Comparison of ENCODE assay signal across 21 cellular contexts in genomic region chr3:139101396-139101795, GRCh38. TPM values are rescaled to one million over a fixed set of nuclear protein-coding genes. Genes with fewer than 3 reads are reported as not detected.
"Had no signal": no experiment of that assay in that cellular context is flagged by ENCODE, and none has a peak within 500 bp of the region (broad histone marks: within the 10 kb centered on the region; RNA-seq: fewer than 3 reads in every experiment).

No MANE protein-coding gene starts in this region.

- ATAC-seq: activated CD4-positive, alpha-beta T cell treated with anti-CD3 and anti-CD28 coated beads for 36 hours; activated T-cell treated with anti-CD3 and anti-CD28 coated beads, Interleukin-2, amount 50 U/mL, for 4 hours; left ventricle myocardium superior; naive thymus-derived CD8-positive, alpha-beta T cell; stimulated activated effector memory CD8-positive, alpha-beta T cell treated with anti-CD3 and anti-CD28 coated beads, Interleukin-12 subunit alpha, Interleukin-12 subunit beta, amount 100 ng/mL, for 72 hours had no signal

- H3K4me3 ChIP-seq: adrenal gland, cardiac muscle cell, dorsolateral prefrontal cortex, esophagus squamous epithelium, hepatocyte had no signal

- H3K27ac Mint-ChIP-seq: activated CD4-positive, alpha-beta memory T cell treated with anti-CD3 and anti-CD28 coated beads, Interleukin-2, amount 10 ng/mL, durations not matched to agents 7 days and 5 days; activated CD4-positive, alpha-beta T cell treated with anti-CD3 and anti-CD28 coated beads for 36 hours; memory B cell; naive thymus-derived CD8-positive, alpha-beta T cell; stimulated activated effector memory CD8-positive, alpha-beta T cell treated with anti-CD3 and anti-CD28 coated beads, Interleukin-12 subunit alpha, Interleukin-12 subunit beta, amount 100 ng/mL, for 72 hours had no signal

- H3K4me1 ChIP-seq: adrenal gland, esophagus squamous epithelium had no signal

- H3K27me3 ChIP-seq: adrenal gland, cardiac muscle cell, hepatocyte had no signal

- H3K4me1 Mint-ChIP-seq: activated CD4-positive, alpha-beta memory T cell treated with anti-CD3 and anti-CD28 coated beads, Interleukin-2, amount 10 ng/mL, durations not matched to agents 7 days and 5 days; activated CD4-positive, alpha-beta T cell treated with anti-CD3 and anti-CD28 coated beads for 36 hours; memory B cell; naive thymus-derived CD8-positive, alpha-beta T cell; stimulated activated effector memory CD8-positive, alpha-beta T cell treated with anti-CD3 and anti-CD28 coated beads, Interleukin-12 subunit alpha, Interleukin-12 subunit beta, amount 100 ng/mL, for 72 hours had no signal

- DNase-seq: activated CD4-positive, alpha-beta T cell treated with anti-CD3 and anti-CD28 coated beads for 36 hours; activated effector memory CD4-positive, alpha-beta T cell treated with Interleukin-2 at 50 U/mL for 16 hours; activated naive CD4-positive, alpha-beta T cell treated with anti-CD3 and anti-CD28 coated beads, Interleukin-2, amount 50 U/mL, for 16 hours; activated T-cell treated with anti-CD3 and anti-CD28 coated beads, Interleukin-2, amount 50 U/mL, for 4 hours; adrenal gland; dorsolateral prefrontal cortex; esophagus squamous epithelium; kidney; left ventricle myocardium superior; T-helper 9 cell had no signal

- H3K27ac ChIP-seq: adrenal gland, cardiac muscle cell, dorsolateral prefrontal cortex, esophagus squamous epithelium, hepatocyte had no signal

- H3K9me3 ChIP-seq: esophagus squamous epithelium had no signal

- H2AFZ ChIP-seq: hepatocyte had no signal

- H3K9me3 Mint-ChIP-seq: activated CD4-positive, alpha-beta memory T cell treated with anti-CD3 and anti-CD28 coated beads, Interleukin-2, amount 10 ng/mL, durations not matched to agents 7 days and 5 days; activated T-cell treated with anti-CD3 and anti-CD28 coated beads, Interleukin-2, amount 50 U/mL, for 4 hours; stimulated activated effector memory CD8-positive, alpha-beta T cell treated with anti-CD3 and anti-CD28 coated beads, Interleukin-12 subunit alpha, Interleukin-12 subunit beta, amount 100 ng/mL, for 72 hours had no signal

- H3K4me2 ChIP-seq: hepatocyte had no signal

- H3K36me3 ChIP-seq: adrenal gland, cardiac muscle cell, esophagus squamous epithelium had no signal

- H3K4me3 Mint-ChIP-seq: activated CD4-positive, alpha-beta memory T cell treated with anti-CD3 and anti-CD28 coated beads, Interleukin-2, amount 10 ng/mL, durations not matched to agents 7 days and 5 days; activated CD4-positive, alpha-beta T cell treated with anti-CD3 and anti-CD28 coated beads for 36 hours; activated T-cell treated with anti-CD3 and anti-CD28 coated beads, Interleukin-2, amount 50 U/mL, for 4 hours; memory B cell; naive thymus-derived CD8-positive, alpha-beta T cell; stimulated activated effector memory CD8-positive, alpha-beta T cell treated with anti-CD3 and anti-CD28 coated beads, Interleukin-12 subunit alpha, Interleukin-12 subunit beta, amount 100 ng/mL, for 72 hours had no signal

- H3K36me3 Mint-ChIP-seq: memory B cell; stimulated activated effector memory CD8-positive, alpha-beta T cell treated with anti-CD3 and anti-CD28 coated beads, Interleukin-12 subunit alpha, Interleukin-12 subunit beta, amount 100 ng/mL, for 72 hours had no signal

RNA-seq across cellular contexts. Expression of gene PRR23C, which starts 56.7 kb away (rescaled TPM):
- total RNA-seq: activated CD4-positive, alpha-beta memory T cell treated with anti-CD3 and anti-CD28 coated beads, Interleukin-2, amount 10 ng/mL, durations not matched to agents 7 days and 5 days; activated CD4-positive, alpha-beta T cell treated with anti-CD3 and anti-CD28 coated beads for 36 hours; activated T-cell treated with anti-CD3 and anti-CD28 coated beads, Interleukin-2, amount 50 U/mL, for 4 hours; adrenal gland; cardiac muscle cell; dorsolateral prefrontal cortex; esophagus squamous epithelium; fibroblast of villous mesenchyme; glomerular endothelial cell; hepatocyte; kidney; left ventricle myocardium superior; mucosa of gallbladder; naive thymus-derived CD8-positive, alpha-beta T cell; urinary bladder had no signal
- polyA plus RNA-seq: adrenal gland; cardiac muscle cell; hepatocyte; naive thymus-derived CD8-positive, alpha-beta T cell; thymus; urinary bladder had no signal
